ENCODE assay signal across 14 cellular contexts in the genomic region with DNA sequence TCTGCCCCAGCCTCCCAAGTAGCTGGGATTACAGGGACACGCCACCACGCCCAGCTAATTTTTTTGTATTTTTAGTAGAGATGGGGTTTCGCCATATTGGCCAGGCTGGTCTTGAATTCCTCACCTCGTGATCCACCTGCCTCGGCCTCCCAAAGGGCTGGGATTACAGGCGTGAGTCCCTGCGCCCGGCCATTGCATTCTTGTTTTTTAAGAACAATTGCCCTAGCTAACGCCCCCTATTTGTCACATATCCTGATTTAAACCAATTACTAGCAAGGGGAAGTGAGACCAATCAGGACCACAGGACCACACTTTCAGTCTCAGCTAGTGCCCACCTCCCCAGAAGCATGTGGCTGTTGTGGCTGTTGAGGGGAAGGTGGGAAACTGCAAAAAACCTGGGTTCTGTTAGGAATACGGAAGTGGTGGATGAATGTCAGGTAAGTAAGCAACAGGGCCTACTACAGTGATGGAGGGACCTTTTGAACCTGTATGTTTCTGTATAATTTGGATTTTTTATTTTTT.
"Had no signal": no experiment of that assay in that cellular context is flagged by ENCODE, and none has a peak within 500 bp of the region (broad histone marks: within the 10 kb centered on the region; RNA-seq: fewer than 3 reads in every experiment).

No MANE protein-coding gene starts in this region.

- H3K36me3 ChIP-seq: ascending aorta, lower lobe of right lung, upper lobe of right lung had no signal

- H3K9me3 ChIP-seq: ascending aorta, lower lobe of right lung, upper lobe of right lung had no signal

- H3K4me3 ChIP-seq: ascending aorta, lower lobe of right lung, upper lobe of right lung had no signal

- H3K27me3 ChIP-seq: ascending aorta, upper lobe of right lung had no signal

- DNase-seq: activated CD4-positive, alpha-beta T cell treated with anti-CD3 and anti-CD28 coated beads, Interleukin-2, amount 50 U/mL, for 48 hours; activated CD4-positive, CD25-positive, alpha-beta regulatory T cell treated with anti-CD3 and anti-CD28 coated beads, Interleukin-2, amount 50 U/mL, for 72 hours; activated CD8-positive, alpha-beta memory T cell treated with anti-CD3 and anti-CD28 coated beads, Interleukin-2, amount 50 U/mL, for 4 hours; activated naive CD4-positive, alpha-beta T cell; activated naive CD8-positive, alpha-beta T cell treated with anti-CD3 and anti-CD28 coated beads, Interleukin-2, amount 50 U/mL, for 24 hours; hypothalamus; immature natural killer cell; lower lobe of right lung; naive B cell; right cardiac atrium; upper lobe of right lung had no signal

- ATAC-seq: activated naive CD8-positive, alpha-beta T cell treated with anti-CD3 and anti-CD28 coated beads, Interleukin-2, amount 50 U/mL, for 24 hours; esophagus mucosa; lower lobe of right lung; right cardiac atrium; stimulated activated effector memory CD8-positive, alpha-beta T cell treated with anti-CD3 and anti-CD28 coated beads, Interleukin-12 subunit alpha, Interleukin-12 subunit beta, amount 100 ng/mL, for 72 hours; upper lobe of right lung had no signal

- H3K27ac ChIP-seq: lower lobe of right lung, upper lobe of right lung had no signal
